In genomic region chrX:57596109-57596870, GRCh38 we compare ENCODE assay signal across 9 cellular contexts. TPM values are rescaled to one million over a fixed set of nuclear protein-coding genes. Genes with fewer than 3 reads are reported as not detected.
A peak's percentile ranks its signal among the peaks of the same experiment; 100 is the strongest.
DNase-seq lines count a peak whose midpoint lies in the region; ATAC-seq and TF ChIP-seq lines count a peak whose summit lies in the region.
"Had no signal": no experiment of that assay in that cellular context is flagged by ENCODE, and none has a peak within 500 bp of the region (broad histone marks: within the 10 kb centered on the region; RNA-seq: fewer than 3 reads in every experiment).

No MANE protein-coding gene starts in this region.

- H3K9me3 ChIP-seq in left ventricle myocardium inferior (replicated peaks) (no peaks in the 10 kb centered on the region), lower lobe of right lung (no peaks in the 10 kb centered on the region), neuronal stem cell (replicated peaks in 1 of 2; ENCODE audit: control insufficient read depth in 2 of 2, insufficient read depth in 1 of 2, low read depth in 1 of 2, low read length in 2 of 2) (no peaks in the 10 kb centered on the region)

- H3K4ac ChIP-seq in neuronal stem cell (ENCODE audit: low read length) = no peak overlapping the region

- no peaks in the 10 kb centered on the region for H3K9me3 Mint-ChIP-seq in brain

- ATAC-seq in left cardiac atrium = no peak
- no peak for ATAC-seq in lower lobe of right lung
- ATAC-seq in GM19463 (IDR thresholded peaks at IDR 0.05; ENCODE audit: unreplicated experiment) = no peak

- peak overlapping the region; percentile 76 to 90 (median 78) for H3K4me3 Mint-ChIP-seq in brain

- peak overlapping the region; percentile 60 for H3K27ac ChIP-seq in left ventricle myocardium inferior (replicated peaks)
- no peak overlapping the region for H3K27ac ChIP-seq in lower lobe of right lung
- H3K27ac ChIP-seq in neuronal stem cell (replicated peaks; ENCODE audit: low read length) = no peak overlapping the region

- intact Hi-C loops in left ventricle myocardium inferior (cut with micrococcal nuclease) = loop anchor here (10.0 kb wide), 1 partner anchor 309 kb away; no protein-coding TSS in a partner anchor
- intact Hi-C loops in left cardiac atrium (cut with DNase I) = no loop called here
- intact Hi-C loops in lower lobe of right lung (cut with DNase I) = no loop called here

- no peaks in the 10 kb centered on the region for H3K36me3 ChIP-seq in left ventricle myocardium inferior
- H3K36me3 ChIP-seq in lower lobe of right lung = no peaks in the 10 kb centered on the region
- H3K36me3 ChIP-seq in neuronal stem cell (replicated peaks in 1 of 2; ENCODE audit: control insufficient read depth in 2 of 2, insufficient read depth in 2 of 2, low read length in 2 of 2) = peaks cover 0 to 12% of the 10 kb centered on the region in 2 donors

- no peak overlapping the region for H3K9ac ChIP-seq in neuronal stem cell (ENCODE audit: low read depth, low read length, poor library complexity)

- no CpG with 5 or more reads among the region's 4 CpGs for WGBS in neuronal stem cell (ENCODE audit: extremely low coverage in 2 of 2, insufficient read length in 2 of 2, insufficient replicate concordance in 1 of 2), 2 donors

- no peaks in the 10 kb centered on the region for H3K27me3 Mint-ChIP-seq in brain

- TF ChIP-seq CTCF in left ventricle myocardium inferior (IDR thresholded peaks at IDR 0.05; ENCODE audit: borderline replicate concordance) = no peak
- no peak for TF ChIP-seq CTCF in brain (conservative IDR thresholded peaks at IDR 0.05)
- no peak for TF ChIP-seq CTCF in lower lobe of right lung (IDR thresholded peaks at IDR 0.05)

- no peak overlapping the region for H2BK5ac ChIP-seq in neuronal stem cell (ENCODE audit: low read length)

- H3K4me1 Mint-ChIP-seq in brain = peaks cover 42% of the 10 kb centered on the region

- no peak for DNase-seq in left ventricle myocardium inferior
- DNase-seq in left cardiac atrium = no peak
- no peak for DNase-seq in lower lobe of right lung
- no peak for DNase-seq in mesenteric fat pad (ENCODE audit: low spot score)
- no peak for DNase-seq in neuronal stem cell (ENCODE audit: low spot score)
- no peak for DNase-seq in NCI-H524 (lab: John Stamatoyannopoulos, UW)
- DNase-seq: COR-L47 had no signal

- H3K23ac ChIP-seq in neuronal stem cell (ENCODE audit: low read depth, low read length, poor library complexity) = no peak overlapping the region

- no peak overlapping the region for H2AK5ac ChIP-seq in neuronal stem cell (ENCODE audit: low read depth, low read length)

- no peak overlapping the region for H4K8ac ChIP-seq in neuronal stem cell (ENCODE audit: low read depth, low read length)

- H3K4me2 ChIP-seq in neuronal stem cell (ENCODE audit: insufficient read depth, low read length, poor library complexity, severe bottlenecking) = no peak overlapping the region

- H3K4me3 ChIP-seq in left ventricle myocardium inferior = peak overlapping the region; percentile 49
- peak overlapping the region; percentile 17 for H3K4me3 ChIP-seq in lower lobe of right lung
- H3K4me3 ChIP-seq in neuronal stem cell (ENCODE audit: low read length in 2 of 2) = no peak overlapping the region

- no peak overlapping the region for H2BK15ac ChIP-seq in neuronal stem cell (ENCODE audit: low read length)

- no peak overlapping the region for H2AFZ ChIP-seq in neuronal stem cell (ENCODE audit: low read length)

- H3K4me1 ChIP-seq in left ventricle myocardium inferior (peaks cover 34% of the 10 kb centered on the region), lower lobe of right lung (peaks cover 13% of the 10 kb centered on the region), neuronal stem cell (ENCODE audit: control insufficient read depth in 2 of 2, insufficient read depth in 1 of 2, low read depth in 1 of 2, low read length in 2 of 2) (peaks cover 0 to 7% of the 10 kb centered on the region in 2 donors)

- H3K14ac ChIP-seq in neuronal stem cell (ENCODE audit: low read length) = no peak overlapping the region

- no peaks in the 10 kb centered on the region for H3K27me3 ChIP-seq in left ventricle myocardium inferior (ENCODE audit: low read depth)
- no peaks in the 10 kb centered on the region for H3K27me3 ChIP-seq in lower lobe of right lung (ENCODE audit: low read depth)
- H3K27me3 ChIP-seq in neuronal stem cell (ENCODE audit: control insufficient read depth in 3 of 3, insufficient read depth in 3 of 3, low read depth in 1 of 3, low read length in 3 of 3) = no peaks in the 10 kb centered on the region

- peak overlapping the region; percentile 14 to 90 (median 75) for H3K27ac Mint-ChIP-seq in brain

- no peak overlapping the region for H4K91ac ChIP-seq in neuronal stem cell (ENCODE audit: low read depth, low read length, poor library complexity)

- H3K36me3 Mint-ChIP-seq in brain = peaks cover 17% of the 10 kb centered on the region

- no peak overlapping the region for H2BK120ac ChIP-seq in neuronal stem cell (ENCODE audit: low read depth, low read length)

- no peak overlapping the region for H2BK12ac ChIP-seq in neuronal stem cell (ENCODE audit: low read length)

- H3K79me1 ChIP-seq in neuronal stem cell (ENCODE audit: low read depth, low read length) = no peaks in the 10 kb centered on the region

- H3K18ac ChIP-seq in neuronal stem cell (ENCODE audit: low read length) = no peak overlapping the region

RNA-seq across cellular contexts. Expression of gene ZXDB, which starts 4.5 kb away (rescaled TPM):
- 5.7 TPM for total RNA-seq in left ventricle myocardium inferior
- 1 to 10 TPM; 3.9 to 5.3 TPM for total RNA-seq in left cardiac atrium
- polyA plus RNA-seq in brain (ENCODE audit: insufficient read depth, low read depth, low replicate concordance) = 4.0 TPM
- 7.0 TPM for total RNA-seq in lower lobe of right lung
- 6.5 TPM for total RNA-seq in mesenteric fat pad
- 4.1 TPM for polyA plus RNA-seq in neuronal stem cell (2013, experiment 1 of 2)
- polyA plus RNA-seq in neuronal stem cell (2013, experiment 2 of 2) = 4.3 TPM

Comparison
In these comparisons a context has a peak if more than half of its experiments do, and no peak if none do; other contexts are left out.
1. H3K4me3 ChIP-seq: peak in left ventricle myocardium inferior (single experiment) and lower lobe of right lung (single experiment); none in neuronal stem cell (0 of 2).